ENCODE assay signal across 1 cellular context in genomic region chr12:92964378-92964777, GRCh38.
TF ChIP-seq lines count a peak whose summit lies in the region.
"Not testable (repeated sequence)": the region's sequence is repeated elsewhere in the genome, so short reads cannot be mapped to it uniquely, and the experiment has no call there.

No MANE protein-coding gene starts in this region.

TF ChIP-seq in HepG2, 621 proteins besides CTCF, POLR2A, EP300 and RAD21:
- TF ChIP-seq AHDC1 (CRISPR knock-in tag; IDR thresholded peaks at IDR 0.05; ENCODE audit: borderline replicate concordance), result peak; percentile 62; the same call in 1 of the 2 replicates
- not testable (repeated sequence) for TF ChIP-seq SOX13, FOXP1, SOX6 (IDR thresholded peaks at IDR 0.05)
- peak in 1 of 2 experiments; percentile 71; a peak in 2 of 4 replicates for TF ChIP-seq SOX13 (CRISPR knock-in tag; conservative IDR thresholded peaks at IDR 0.05 in 1 of 2, IDR thresholded peaks at IDR 0.05 in 1 of 2)
- TF ChIP-seq FOXP1 (CRISPR knock-in tag; IDR thresholded peaks at IDR 0.05), result peak; percentile 14; the same call in 1 of the 2 replicates
- TF ChIP-seq SOX5 (CRISPR knock-in tag; IDR thresholded peaks at IDR 0.05; ENCODE audit: borderline replicate concordance), result peak; percentile 69; the same call in 1 of the 2 replicates
- TF ChIP-seq PAXIP1 (CRISPR knock-in tag; conservative IDR thresholded peaks at IDR 0.05), result peak; percentile 71
- 0 out of 2 replicates have a peak, but pooled peaks have one; percentile 12 for TF ChIP-seq HNF4A (CRISPR knock-in tag; IDR thresholded peaks at IDR 0.05)
- TF ChIP-seq SOX6 (CRISPR knock-in tag; IDR thresholded peaks at IDR 0.05), result peak; percentile 62; the same call in 1 of the 2 replicates
- TF ChIP-seq ARID5B (CRISPR knock-in tag; IDR thresholded peaks at IDR 0.05), result 0 out of 2 replicates have a peak, but pooled peaks have one; percentile 29
